ENCODE assay signal across 1 cellular context in the genomic region with DNA sequence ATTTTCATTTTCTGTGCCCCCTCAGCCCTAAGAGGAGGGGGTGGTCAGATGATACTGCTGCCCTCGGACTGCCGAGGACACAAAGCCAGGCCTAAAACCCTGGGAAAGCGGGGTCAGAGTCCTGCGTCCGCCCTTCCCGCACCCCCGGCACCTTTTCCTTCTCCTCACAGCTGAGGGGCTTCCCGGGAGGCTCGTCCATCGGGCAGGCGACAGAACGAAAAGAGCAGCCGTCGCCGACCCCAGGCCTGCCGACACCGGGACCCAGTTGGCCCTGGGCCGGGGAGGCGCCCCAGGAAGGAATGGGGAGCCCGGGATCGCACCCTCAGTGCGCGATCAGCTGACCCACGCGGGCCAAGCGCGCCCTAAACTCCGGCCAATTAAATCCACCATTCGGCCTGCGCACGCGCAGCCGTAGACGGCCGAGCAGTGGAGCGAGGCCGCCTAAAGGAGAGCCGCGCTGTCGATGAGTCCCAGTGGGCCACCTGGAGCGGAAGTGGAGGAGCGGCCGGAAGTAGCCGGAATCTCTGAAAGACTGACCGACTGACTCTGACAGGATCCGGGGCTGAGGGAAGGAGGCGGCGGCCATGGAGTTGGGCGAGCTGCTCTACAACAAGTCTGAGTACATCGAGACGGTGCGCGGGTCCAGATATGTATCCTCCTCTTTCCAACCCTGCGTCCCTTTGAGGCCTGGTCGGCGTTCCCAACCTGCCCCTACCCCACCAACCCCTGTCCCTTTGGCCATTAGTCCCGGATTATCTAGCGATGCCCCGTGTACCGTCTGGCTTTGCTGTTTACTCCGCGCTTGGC.
TF ChIP-seq lines count a peak whose summit lies in the region.

A gene (plus strand): TSS at position 508 of the 807 bp plus-strand sequence. CDS start 77 bp downstream, at position 585.
A gene (minus strand): TSS at position 352 of the 807 bp plus-strand sequence. CDS start 153 bp downstream, at position 199.

TF ChIP-seq in WTC11, 78 proteins besides CTCF, POLR2A, EP300 and RAD21 (continued from another document):
- TF ChIP-seq, protein P1, sequence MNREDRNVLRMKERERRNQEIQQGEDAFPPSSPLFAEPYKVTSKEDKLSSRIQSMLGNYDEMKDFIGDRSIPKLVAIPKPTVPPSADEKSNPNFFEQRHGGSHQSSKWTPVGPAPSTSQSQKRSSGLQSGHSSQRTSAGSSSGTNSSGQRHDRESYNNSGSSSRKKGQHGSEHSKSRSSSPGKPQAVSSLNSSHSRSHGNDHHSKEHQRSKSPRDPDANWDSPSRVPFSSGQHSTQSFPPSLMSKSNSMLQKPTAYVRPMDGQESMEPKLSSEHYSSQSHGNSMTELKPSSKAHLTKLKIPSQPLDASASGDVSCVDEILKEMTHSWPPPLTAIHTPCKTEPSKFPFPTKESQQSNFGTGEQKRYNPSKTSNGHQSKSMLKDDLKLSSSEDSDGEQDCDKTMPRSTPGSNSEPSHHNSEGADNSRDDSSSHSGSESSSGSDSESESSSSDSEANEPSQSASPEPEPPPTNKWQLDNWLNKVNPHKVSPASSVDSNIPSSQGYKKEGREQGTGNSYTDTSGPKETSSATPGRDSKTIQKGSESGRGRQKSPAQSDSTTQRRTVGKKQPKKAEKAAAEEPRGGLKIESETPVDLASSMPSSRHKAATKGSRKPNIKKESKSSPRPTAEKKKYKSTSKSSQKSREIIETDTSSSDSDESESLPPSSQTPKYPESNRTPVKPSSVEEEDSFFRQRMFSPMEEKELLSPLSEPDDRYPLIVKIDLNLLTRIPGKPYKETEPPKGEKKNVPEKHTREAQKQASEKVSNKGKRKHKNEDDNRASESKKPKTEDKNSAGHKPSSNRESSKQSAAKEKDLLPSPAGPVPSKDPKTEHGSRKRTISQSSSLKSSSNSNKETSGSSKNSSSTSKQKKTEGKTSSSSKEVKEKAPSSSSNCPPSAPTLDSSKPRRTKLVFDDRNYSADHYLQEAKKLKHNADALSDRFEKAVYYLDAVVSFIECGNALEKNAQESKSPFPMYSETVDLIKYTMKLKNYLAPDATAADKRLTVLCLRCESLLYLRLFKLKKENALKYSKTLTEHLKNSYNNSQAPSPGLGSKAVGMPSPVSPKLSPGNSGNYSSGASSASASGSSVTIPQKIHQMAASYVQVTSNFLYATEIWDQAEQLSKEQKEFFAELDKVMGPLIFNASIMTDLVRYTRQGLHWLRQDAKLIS (CRISPR knock-in tag; IDR thresholded peaks at IDR 0.05; ENCODE audit: borderline replicate concordance): no peak
- TF ChIP-seq PRRX2 (CRISPR knock-in tag; IDR thresholded peaks at IDR 0.05): no peak
- TF ChIP-seq, protein P2, sequence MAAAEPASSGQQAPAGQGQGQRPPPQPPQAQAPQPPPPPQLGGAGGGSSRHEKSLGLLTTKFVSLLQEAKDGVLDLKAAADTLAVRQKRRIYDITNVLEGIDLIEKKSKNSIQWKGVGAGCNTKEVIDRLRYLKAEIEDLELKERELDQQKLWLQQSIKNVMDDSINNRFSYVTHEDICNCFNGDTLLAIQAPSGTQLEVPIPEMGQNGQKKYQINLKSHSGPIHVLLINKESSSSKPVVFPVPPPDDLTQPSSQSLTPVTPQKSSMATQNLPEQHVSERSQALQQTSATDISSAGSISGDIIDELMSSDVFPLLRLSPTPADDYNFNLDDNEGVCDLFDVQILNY (CRISPR knock-in tag; IDR thresholded peaks at IDR 0.05): no peak; the same call in none of the 2 replicates
- no peak; the same call in 1 of the 2 replicates for TF ChIP-seq ZNF219 (CRISPR knock-in tag; IDR thresholded peaks at IDR 0.05; ENCODE audit: borderline replicate concordance)
- no peak for TF ChIP-seq ZNF396 (CRISPR knock-in tag; IDR thresholded peaks at IDR 0.05; ENCODE audit: borderline replicate concordance)
- no peak for TF ChIP-seq FOXP1 (CRISPR knock-in tag; IDR thresholded peaks at IDR 0.05; ENCODE audit: borderline replicate concordance)
